13 cellular contexts compared by ENCODE assay signal in genomic region chr20:11881453-11881852, GRCh38. TPM values are rescaled to one million over a fixed set of nuclear protein-coding genes. Genes with fewer than 3 reads are reported as not detected.
DNase-seq lines count a peak whose midpoint lies in the region; TF ChIP-seq lines count a peak whose summit lies in the region.
"Had no signal": no experiment of that assay in that cellular context is flagged by ENCODE, and none has a peak within 500 bp of the region (broad histone marks: within the 10 kb centered on the region; RNA-seq: fewer than 3 reads in every experiment).

No MANE protein-coding gene starts in this region.

- no peaks in the 10 kb centered on the region for H3K36me3 Mint-ChIP-seq in osteocyte (ENCODE audit: unreplicated experiment)
- H3K36me3 Mint-ChIP-seq: CD4-positive, CD25-positive, alpha-beta regulatory T cell had no signal

- no peaks in the 10 kb centered on the region for H3K9me3 ChIP-seq in trophoblast cell (ENCODE audit: insufficient read depth, low read depth, low read length)

- H3K27me3 ChIP-seq in trophoblast cell (ENCODE audit: insufficient read depth, low read length), result no peaks in the 10 kb centered on the region
- H3K27me3 ChIP-seq: BLaER1 treated with 17β-estradiol and CSF1 and Interleukin-3, amounts not matched to agents 10 nM and 100 nM had no signal

- no peaks in the 10 kb centered on the region for H3K4me1 Mint-ChIP-seq in osteocyte (ENCODE audit: unreplicated experiment)
- H3K4me1 Mint-ChIP-seq: CD4-positive, CD25-positive, alpha-beta regulatory T cell had no signal

- H4K12ac ChIP-seq in trophoblast cell (ENCODE audit: low read depth, low read length), result no peak overlapping the region

- no peak for TF ChIP-seq CTCF in WI38 (IDR thresholded peaks at IDR 0.05; ENCODE audit: low read depth, low read length)
- no peak for TF ChIP-seq CTCF in fibroblast of villous mesenchyme (IDR thresholded peaks at IDR 0.05; ENCODE audit: insufficient read depth, low read depth, low read length)
- no peak for TF ChIP-seq CTCF in osteocyte (IDR thresholded peaks at IDR 0.05)

- no peak overlapping the region for H3K4me2 ChIP-seq in trophoblast cell (ENCODE audit: low read length)
- H3K4me2 ChIP-seq: BLaER1 treated with 17β-estradiol and CSF1 and Interleukin-3, amounts not matched to agents 10 nM and 100 nM had no signal

- H4K91ac ChIP-seq in trophoblast cell (ENCODE audit: low read depth, low read length), result no peak overlapping the region

- no peaks in the 10 kb centered on the region for H3K4me1 ChIP-seq in trophoblast cell (ENCODE audit: control insufficient read depth in 1 of 2, insufficient read depth in 2 of 2, low read length in 2 of 2)

- H3K9ac ChIP-seq in trophoblast cell (ENCODE audit: low read length), result no peak overlapping the region
- H3K9ac ChIP-seq: BLaER1 treated with 17β-estradiol and CSF1 and Interleukin-3, amounts not matched to agents 10 nM and 100 nM; GM23248 had no signal

- no peak overlapping the region for H2AFZ ChIP-seq in trophoblast cell (ENCODE audit: insufficient read depth, low read length, poor library complexity)
- H2AFZ ChIP-seq: GM23248 had no signal

- no peak overlapping the region for H3K18ac ChIP-seq in trophoblast cell (ENCODE audit: low read length)

- peak overlapping the region; percentile 13 for H3K4me3 ChIP-seq in WI38 (ENCODE audit: low read depth, low read length)
- peak overlapping the region; percentile 14 for H3K4me3 ChIP-seq in fibroblast of villous mesenchyme (ENCODE audit: low read depth, low read length)
- no peak overlapping the region for H3K4me3 ChIP-seq in trophoblast cell (ENCODE audit: low read depth, low read length)
- H3K4me3 ChIP-seq: BLaER1 treated with 17β-estradiol and CSF1 and Interleukin-3, amounts not matched to agents 10 nM and 100 nM; GM12878; GM23248 had no signal

- no peak overlapping the region for H2AK5ac ChIP-seq in trophoblast cell (ENCODE audit: low read length)

- H4K8ac ChIP-seq in trophoblast cell (ENCODE audit: low read depth, low read length), result no peak overlapping the region

- H2BK12ac ChIP-seq in trophoblast cell (ENCODE audit: low read length), result peak overlapping the region; percentile 80

- H3K27me3 Mint-ChIP-seq in osteocyte (ENCODE audit: unreplicated experiment), result no peaks in the 10 kb centered on the region
- H3K27me3 Mint-ChIP-seq: CD4-positive, CD25-positive, alpha-beta regulatory T cell had no signal

- peaks cover 3 to 12% of the 10 kb centered on the region in 2 experiments for H3K36me3 ChIP-seq in trophoblast cell (ENCODE audit: control insufficient read depth in 1 of 2, insufficient read depth in 2 of 2, low read length in 2 of 2)
- H3K36me3 ChIP-seq: BLaER1 treated with 17β-estradiol and CSF1 and Interleukin-3, amounts not matched to agents 10 nM and 100 nM had no signal

- H3K27ac Mint-ChIP-seq in osteocyte (ENCODE audit: unreplicated experiment), result no peak overlapping the region
- H3K27ac Mint-ChIP-seq: CD4-positive, CD25-positive, alpha-beta regulatory T cell had no signal

- no peaks in the 10 kb centered on the region for H3K79me2 ChIP-seq in trophoblast cell (ENCODE audit: control insufficient read depth, insufficient read depth, low read length, poor library complexity)

- no CpG with 5 or more reads among the region's 4 CpGs for WGBS in trophoblast cell (ENCODE audit: extremely low coverage, insufficient coverage, insufficient read length)

- H3K4ac ChIP-seq in trophoblast cell (ENCODE audit: low read depth, low read length), result no peak overlapping the region

- H3K4me3 Mint-ChIP-seq in osteocyte (ENCODE audit: unreplicated experiment), result no peak overlapping the region
- H3K4me3 Mint-ChIP-seq: CD4-positive, CD25-positive, alpha-beta regulatory T cell had no signal

- H2BK5ac ChIP-seq in trophoblast cell (ENCODE audit: low read depth, low read length, poor library complexity), result no peak overlapping the region

- no peak overlapping the region for H3K23ac ChIP-seq in trophoblast cell (ENCODE audit: low read length)

- DNase-seq in EH (ENCODE audit: low read depth), result peak; percentile 58
- DNase-seq in fibroblast of villous mesenchyme (ENCODE audit: low read depth), result peak; percentile 92
- no peak for DNase-seq in trophoblast cell
- DNase-seq in DMS114 treated with DMSO at 0.1 percent for 48 hours (lab: John Stamatoyannopoulos, UW; ENCODE audit: unreplicated experiment), result no peak
- DNase-seq in osteocyte (ENCODE audit: extremely low spot score, unreplicated experiment), result no peak
- DNase-seq in NCI-H1694 treated with DMSO at 0.1 percent for 48 hours (lab: John Stamatoyannopoulos, UW), result no peak
- DNase-seq: 8988T; ACHN; CD4-positive, CD25-positive, alpha-beta regulatory T cell; GM23248 had no signal

- peaks cover 5% of the 10 kb centered on the region for H3K79me1 ChIP-seq in trophoblast cell (ENCODE audit: low read length)

- no peaks in the 10 kb centered on the region for H3K9me3 Mint-ChIP-seq in osteocyte (ENCODE audit: unreplicated experiment)

- no peak overlapping the region for H3K27ac ChIP-seq in trophoblast cell (ENCODE audit: low read depth, low read length)
- H3K27ac ChIP-seq: BLaER1 treated with 17β-estradiol and CSF1 and Interleukin-3, amounts not matched to agents 10 nM and 100 nM; GM23248 had no signal

- H2BK120ac ChIP-seq in trophoblast cell (ENCODE audit: insufficient read depth, low read length, poor library complexity), result peak overlapping the region; percentile 80

- H3K14ac ChIP-seq in trophoblast cell (ENCODE audit: low read length), result no peak overlapping the region

RNA-seq across cellular contexts. Expression of gene BTBD3, which starts 36.2 kb away (rescaled TPM):
- total RNA-seq in fibroblast of villous mesenchyme (25.1 and 74.3 TPM in 2 replicates), osteocyte (25.1 and 29.7 TPM in 2 replicates)
- polyA plus RNA-seq in trophoblast cell (2013), result 92.7 and 102 TPM in 2 replicates

Comparison
In these comparisons a context has a peak if more than half of its experiments do, and no peak if none do; other contexts are left out.
1. DNase-seq: peak in EH (single experiment) and fibroblast of villous mesenchyme (single experiment); none in trophoblast cell (0 of 2), DMS114 treated with DMSO at 0.1 percent for 48 hours (single experiment), osteocyte (single experiment) and NCI-H1694 treated with DMSO at 0.1 percent for 48 hours (single experiment).